2 cellular contexts compared by ENCODE assay signal in genomic region chr1:89631756-89632155, GRCh38.
TF ChIP-seq lines count a peak whose summit lies in the region.

No MANE protein-coding gene starts in this region.

TF ChIP-seq in SK-N-SH, 30 proteins besides CTCF, POLR2A, EP300 and RAD21 (continued from another document):
- TF ChIP-seq REST (IDR thresholded peaks at IDR 0.05; ENCODE audit: low read depth, low read length), result no peak
- no peak for TF ChIP-seq TCF12 (IDR thresholded peaks at IDR 0.05)
- no peak for TF ChIP-seq RFX5 (IDR thresholded peaks at IDR 0.05; ENCODE audit: low read length)
- TF ChIP-seq FOSL2 (IDR thresholded peaks at IDR 0.05; ENCODE audit: borderline replicate concordance, low read depth), result no peak
- no peak for TF ChIP-seq ZBTB33 (IDR thresholded peaks at IDR 0.05; ENCODE audit: borderline replicate concordance, low read depth)
- no peak for TF ChIP-seq YY1 (IDR thresholded peaks at IDR 0.05; ENCODE audit: low read depth)
- no peak for TF ChIP-seq SIN3A (IDR thresholded peaks at IDR 0.05; ENCODE audit: borderline replicate concordance, low read depth, low read length)
- no peak for TF ChIP-seq USF2 (IDR thresholded peaks at IDR 0.05; ENCODE audit: borderline replicate concordance, low read depth, low read length)
- no peak for TF ChIP-seq TEAD4 (IDR thresholded peaks at IDR 0.05; ENCODE audit: borderline replicate concordance, insufficient read depth)
- no peak for TF ChIP-seq PBX3 (IDR thresholded peaks at IDR 0.05)
- TF ChIP-seq USF1 (IDR thresholded peaks at IDR 0.05; ENCODE audit: borderline replicate concordance, low read depth), result no peak

TF ChIP-seq in SK-N-SH treated with all-trans-retinoic acid at 6 μM for 48 hours, 23 proteins besides CTCF, POLR2A, EP300 and RAD21 (continued from another document):
- TF ChIP-seq CREB5 (CRISPR knock-in tag; IDR thresholded peaks at IDR 0.05; ENCODE audit: low read depth), result no peak
- TF ChIP-seq OSR1 (CRISPR knock-in tag; IDR thresholded peaks at IDR 0.05), result no peak
- TF ChIP-seq PPARA (CRISPR knock-in tag; IDR thresholded peaks at IDR 0.05; ENCODE audit: borderline replicate concordance), result no peak
- no peak for TF ChIP-seq SNAI2 (CRISPR knock-in tag; IDR thresholded peaks at IDR 0.05)
- no peak for TF ChIP-seq ZC3H10 (CRISPR knock-in tag; IDR thresholded peaks at IDR 0.05)
- TF ChIP-seq ARNTL (CRISPR knock-in tag; IDR thresholded peaks at IDR 0.05; ENCODE audit: borderline replicate concordance, low read depth), result no peak
- TF ChIP-seq TOX (CRISPR knock-in tag; IDR thresholded peaks at IDR 0.05; ENCODE audit: borderline replicate concordance), result no peak
- no peak for TF ChIP-seq ESRRG (CRISPR knock-in tag; IDR thresholded peaks at IDR 0.05)
